1 cellular context compared by ENCODE assay signal in the genomic region with DNA sequence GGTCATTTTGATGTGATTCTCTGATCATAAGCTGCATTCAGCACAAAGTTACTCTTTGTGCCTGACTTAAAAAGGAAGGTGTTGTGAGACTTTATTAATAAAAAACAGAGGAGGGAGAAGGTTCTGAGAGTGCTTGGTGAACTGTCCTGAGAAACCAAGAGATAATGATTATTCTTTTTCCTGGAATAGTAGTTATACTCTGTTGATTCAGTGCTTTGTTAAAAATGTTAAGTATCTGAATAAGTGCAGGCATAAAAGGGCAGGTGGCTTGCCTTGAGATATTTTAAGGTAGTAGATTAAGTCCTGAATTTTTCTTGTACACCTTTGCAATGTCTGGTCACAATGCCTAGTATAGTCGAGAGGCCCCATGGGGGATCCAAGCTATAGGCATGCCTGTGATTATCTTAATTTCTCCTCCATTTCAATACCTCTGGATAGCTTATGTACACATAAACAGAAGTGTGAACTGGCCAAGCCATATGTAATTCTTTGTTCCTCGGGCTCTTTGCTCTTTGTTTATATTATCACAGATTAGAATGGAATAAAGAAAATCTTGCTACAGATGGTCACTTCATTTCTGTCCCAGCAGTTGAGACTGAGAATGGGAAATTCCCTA.
A peak's percentile ranks its signal among the peaks of the same experiment; 100 is the strongest.
TF ChIP-seq lines count a peak whose summit lies in the region.

No MANE protein-coding gene starts in this region.

TF ChIP-seq in HEK293, 187 proteins besides CTCF, POLR2A, EP300 and RAD21 (continued from another document):
- TF ChIP-seq, protein P1, sequence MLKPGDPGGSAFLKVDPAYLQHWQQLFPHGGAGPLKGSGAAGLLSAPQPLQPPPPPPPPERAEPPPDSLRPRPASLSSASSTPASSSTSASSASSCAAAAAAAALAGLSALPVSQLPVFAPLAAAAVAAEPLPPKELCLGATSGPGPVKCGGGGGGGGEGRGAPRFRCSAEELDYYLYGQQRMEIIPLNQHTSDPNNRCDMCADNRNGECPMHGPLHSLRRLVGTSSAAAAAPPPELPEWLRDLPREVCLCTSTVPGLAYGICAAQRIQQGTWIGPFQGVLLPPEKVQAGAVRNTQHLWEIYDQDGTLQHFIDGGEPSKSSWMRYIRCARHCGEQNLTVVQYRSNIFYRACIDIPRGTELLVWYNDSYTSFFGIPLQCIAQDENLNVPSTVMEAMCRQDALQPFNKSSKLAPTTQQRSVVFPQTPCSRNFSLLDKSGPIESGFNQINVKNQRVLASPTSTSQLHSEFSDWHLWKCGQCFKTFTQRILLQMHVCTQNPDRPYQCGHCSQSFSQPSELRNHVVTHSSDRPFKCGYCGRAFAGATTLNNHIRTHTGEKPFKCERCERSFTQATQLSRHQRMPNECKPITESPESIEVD (tag by site-specific recombination; IDR thresholded peaks at IDR 0.05): no peak
- no peak for TF ChIP-seq ZNF423 (tag by site-specific recombination; IDR thresholded peaks at IDR 0.05)
- TF ChIP-seq, protein P2, sequence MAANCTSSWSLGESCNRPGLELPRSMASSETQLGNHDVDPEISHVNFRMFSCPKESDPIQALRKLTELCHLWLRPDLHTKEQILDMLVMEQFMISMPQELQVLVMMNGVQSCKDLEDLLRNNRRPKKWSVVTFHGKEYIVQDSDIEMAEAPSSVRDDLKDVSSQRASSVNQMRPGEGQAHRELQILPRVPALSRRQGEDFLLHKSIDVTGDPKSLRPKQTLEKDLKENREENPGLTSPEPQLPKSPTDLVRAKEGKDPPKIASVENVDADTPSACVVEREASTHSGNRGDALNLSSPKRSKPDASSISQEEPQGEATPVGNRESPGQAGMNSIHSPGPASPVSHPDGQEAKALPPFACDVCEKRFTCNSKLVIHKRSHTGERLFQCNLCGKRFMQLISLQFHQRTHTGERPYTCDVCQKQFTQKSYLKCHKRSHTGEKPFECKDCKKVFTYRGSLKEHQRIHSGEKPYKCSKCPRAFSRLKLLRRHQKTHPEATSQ (tag by site-specific recombination; IDR thresholded peaks at IDR 0.05): no peak
- TF ChIP-seq ZNF155 (tag by site-specific recombination; IDR thresholded peaks at IDR 0.05): no peak
- no peak for TF ChIP-seq ZFP69B (tag by site-specific recombination; IDR thresholded peaks at IDR 0.05)
- TF ChIP-seq GLIS1 (tag by site-specific recombination; IDR thresholded peaks at IDR 0.05): no peak
- TF ChIP-seq ZNF777 (tag by site-specific recombination; IDR thresholded peaks at IDR 0.05; ENCODE audit: borderline replicate concordance): no peak
- peak; percentile 48; the same call in 1 of the 2 replicates for TF ChIP-seq FEZF1 (tag by site-specific recombination; IDR thresholded peaks at IDR 0.05)
- TF ChIP-seq ZNF426 (tag by site-specific recombination; IDR thresholded peaks at IDR 0.05): no peak
- no peak for TF ChIP-seq ZBTB1 (tag by site-specific recombination; IDR thresholded peaks at IDR 0.05)
- TF ChIP-seq ZNF335 (tag by site-specific recombination; conservative IDR thresholded peaks at IDR 0.05): 0 out of 2 replicates have a peak, but pooled peaks have one; percentile 10
- TF ChIP-seq ZNF626 (tag by site-specific recombination; IDR thresholded peaks at IDR 0.05): no peak
- TF ChIP-seq ZSCAN16 (tag by site-specific recombination; IDR thresholded peaks at IDR 0.05): no peak
TF ChIP-seq in HEK293: peak in this region for 4.
